13 cellular contexts compared by ENCODE assay signal in genomic region chr1:64932962-64933295, GRCh38. TPM values are rescaled to one million over a fixed set of nuclear protein-coding genes. Genes with fewer than 3 reads are reported as not detected.
A peak's percentile ranks its signal among the peaks of the same experiment; 100 is the strongest.
DNase-seq lines count a peak whose midpoint lies in the region; ATAC-seq and TF ChIP-seq lines count a peak whose summit lies in the region.
"Had no signal": no experiment of that assay in that cellular context is flagged by ENCODE, and none has a peak within 500 bp of the region (broad histone marks: within the 10 kb centered on the region; RNA-seq: fewer than 3 reads in every experiment).

No MANE protein-coding gene starts in this region.

- no peaks in the 10 kb centered on the region for H4K20me1 ChIP-seq in GM23248 (ENCODE audit: insufficient read depth)

- H3K4me3 ChIP-seq in GM23248, result peak overlapping the region; percentile 62
- H3K4me3 ChIP-seq: pancreas had no signal

- peaks cover 86% of the 10 kb centered on the region for H3K4me1 Mint-ChIP-seq in activated B cell treated with CpG ODN at 0.5 μM for 24 hours
- peaks cover 94 to 100% of the 10 kb centered on the region in 2 donors for H3K4me1 Mint-ChIP-seq in immature natural killer cell
- H3K4me1 Mint-ChIP-seq in stimulated activated memory B cell treated with anti-CD40 and anti-IgM and Interleukin-4, amounts not matched to agents 10 μg/mL and 1 μg/mL and 100 μg/mL, for 72 hours, result peaks cover 80% of the 10 kb centered on the region
- H3K4me1 Mint-ChIP-seq in Calu3 (ENCODE audit: low read depth, unreplicated experiment), result peaks cover 17% of the 10 kb centered on the region

- H3K9ac ChIP-seq in GM23248, result peak overlapping the region; percentile 87

- no peaks in the 10 kb centered on the region for H3K27me3 ChIP-seq in GM23248 (replicated peaks; ENCODE audit: insufficient read depth)
- H3K27me3 ChIP-seq: pancreas had no signal

- BruUV-seq in Calu3 (replicated peaks; lab: Mats Ljungman, UMichigan), result no TSS peak

- H3K79me2 ChIP-seq in GM23248 (ENCODE audit: insufficient read depth), result peaks cover 84% of the 10 kb centered on the region

- H3K36me3 Mint-ChIP-seq in activated B cell treated with CpG ODN at 0.5 μM for 24 hours (ENCODE audit: low read depth) (peaks cover 21% of the 10 kb centered on the region), immature natural killer cell (peaks cover 0 to 12% (median 0%) of the 10 kb centered on the region in 3 donors), Calu3 (ENCODE audit: insufficient read depth, unreplicated experiment) (no peaks in the 10 kb centered on the region)
- peaks cover 22% of the 10 kb centered on the region for H3K36me3 Mint-ChIP-seq in stimulated activated memory B cell treated with anti-CD40 and anti-IgM and Interleukin-4, amounts not matched to agents 10 μg/mL and 1 μg/mL and 100 μg/mL, for 72 hours

- no peak for ATAC-seq in activated B cell treated with CpG ODN at 0.5 μM for 24 hours (ENCODE audit: low read depth)
- ATAC-seq in stimulated activated memory B cell treated with anti-CD40 and anti-IgM and Interleukin-4, amounts not matched to agents 10 μg/mL and 1 μg/mL and 100 μg/mL, for 72 hours, result no peak
- ATAC-seq: left colon had no signal

- H3F3A ChIP-seq in GM23248 (ENCODE audit: insufficient read depth), result peaks cover 45% of the 10 kb centered on the region

- H3K27ac ChIP-seq in GM23248, result peak overlapping the region; percentile 98

- CTCF ChIA-PET in activated B cell treated with CpG ODN at 0.5 μM for 24 hours (lab: Charles Lee), result no interaction called here
- CTCF ChIA-PET in Calu3 (lab: Charles Lee), result no interaction called here

- in situ Hi-C loops in GM23248 (cut with MboI), result no loop called here

- no peak for TF ChIP-seq CTCF in activated B cell treated with CpG ODN at 0.5 μM for 24 hours (IDR thresholded peaks at IDR 0.05)
- no peak for TF ChIP-seq CTCF in Calu3 (IDR thresholded peaks at IDR 0.05; ENCODE audit: unreplicated experiment)

- peak overlapping the region; percentile 33 for H3K4me3 Mint-ChIP-seq in activated B cell treated with CpG ODN at 0.5 μM for 24 hours
- peak overlapping the region; percentile 46 to 73 (median 61) for H3K4me3 Mint-ChIP-seq in immature natural killer cell
- H3K4me3 Mint-ChIP-seq in stimulated activated memory B cell treated with anti-CD40 and anti-IgM and Interleukin-4, amounts not matched to agents 10 μg/mL and 1 μg/mL and 100 μg/mL, for 72 hours, result no peak overlapping the region
- no peak overlapping the region for H3K4me3 Mint-ChIP-seq in Calu3 (ENCODE audit: low read depth, unreplicated experiment)

- no peak overlapping the region for H2AFZ ChIP-seq in GM23248

- peaks cover 26% of the 10 kb centered on the region for H3K4me1 ChIP-seq in GM23248 (ENCODE audit: insufficient read depth)

- 1 to 6% methylated on average over 4 of the region's 4 CpGs for WGBS in GM23248 (ENCODE audit: low coverage in 1 of 2, low lambda C conversion rate in 2 of 2, missing lambda C conversion rate in 2 of 2), 2 experiments

- peak overlapping the region; percentile 79 for H3K4me2 ChIP-seq in GM23248 (ENCODE audit: unreplicated experiment)

- H3K9me3 Mint-ChIP-seq in activated B cell treated with CpG ODN at 0.5 μM for 24 hours (no peaks in the 10 kb centered on the region), immature natural killer cell (no peaks in the 10 kb centered on the region), Calu3 (ENCODE audit: low read depth, unreplicated experiment) (no peaks in the 10 kb centered on the region)
- no peaks in the 10 kb centered on the region for H3K9me3 Mint-ChIP-seq in stimulated activated memory B cell treated with anti-CD40 and anti-IgM and Interleukin-4, amounts not matched to agents 10 μg/mL and 1 μg/mL and 100 μg/mL, for 72 hours
- H3K9me3 Mint-ChIP-seq: stimulated activated naive CD8-positive, alpha-beta T cell treated with anti-CD3 and anti-CD28 coated beads, Interleukin-15, Interleukin-2, amounts not matched to agents 100 ng/mL and 50 ng/mL, for 24 hours had no signal

- H3K9me2 ChIP-seq in GM23248 (ENCODE audit: insufficient read depth), result no peaks in the 10 kb centered on the region

- H3K27me3 Mint-ChIP-seq in activated B cell treated with CpG ODN at 0.5 μM for 24 hours, result no peaks in the 10 kb centered on the region
- peaks cover 13 to 18% (median 15%) of the 10 kb centered on the region in 3 donors for H3K27me3 Mint-ChIP-seq in immature natural killer cell (ENCODE audit: low read depth in 3 of 3)
- no peaks in the 10 kb centered on the region for H3K27me3 Mint-ChIP-seq in stimulated activated memory B cell treated with anti-CD40 and anti-IgM and Interleukin-4, amounts not matched to agents 10 μg/mL and 1 μg/mL and 100 μg/mL, for 72 hours
- no peaks in the 10 kb centered on the region for H3K27me3 Mint-ChIP-seq in Calu3 (ENCODE audit: unreplicated experiment)
- H3K27me3 Mint-ChIP-seq: stimulated activated naive CD8-positive, alpha-beta T cell treated with anti-CD3 and anti-CD28 coated beads, Interleukin-15, Interleukin-2, amounts not matched to agents 100 ng/mL and 50 ng/mL, for 24 hours had no signal

- H3K27ac Mint-ChIP-seq in activated B cell treated with CpG ODN at 0.5 μM for 24 hours (peak overlapping the region; percentile 62), immature natural killer cell (peak overlapping the region; percentile 72 to 85 (median 80)), Calu3 (ENCODE audit: unreplicated experiment) (no peak overlapping the region)
- peak overlapping the region; percentile 63 for H3K27ac Mint-ChIP-seq in stimulated activated memory B cell treated with anti-CD40 and anti-IgM and Interleukin-4, amounts not matched to agents 10 μg/mL and 1 μg/mL and 100 μg/mL, for 72 hours

- no peaks in the 10 kb centered on the region for H3K36me3 ChIP-seq in GM23248 (ENCODE audit: low read depth)
- H3K36me3 ChIP-seq: pancreas had no signal

- H3K9me3 ChIP-seq in GM23248 (ENCODE audit: low read depth), result no peaks in the 10 kb centered on the region
- H3K9me3 ChIP-seq: pancreas had no signal

- intact Hi-C loops in activated B cell treated with CpG ODN at 0.5 μM for 24 hours (cut with micrococcal nuclease), result loop anchor here (1.0 to 5.0 kb wide), 5 partner anchors 9 to 36 kb away; no protein-coding TSS in a partner anchor
- intact Hi-C loops in Calu3 (cut with micrococcal nuclease; ENCODE audit: unreplicated experiment), result no loop called here
- intact Hi-C loops in head of caudate nucleus (cut with DNase I), result no loop called here

- DNase-seq in GM23248 (no peak), activated B cell treated with CpG ODN at 0.5 μM for 24 hours (no peak), immature natural killer cell (no peak), Calu3 (no peak), head of caudate nucleus (no peak), NCI-H2081 (lab: John Stamatoyannopoulos, UW) (no peak)
- DNase-seq: activated CD4-positive, CD25-positive, alpha-beta regulatory T cell; DMS79; left colon; pancreas; stimulated activated CD4-positive, alpha-beta T cell treated with anti-CD3 and anti-CD28 coated beads, Interleukin-2, amount 100 ng/mL, for 48 hours had no signal

- POLR2A ChIA-PET in activated B cell treated with CpG ODN at 0.5 μM for 24 hours (lab: Charles Lee), result interaction anchor here (1.1 kb wide), 1 partner anchor 69 kb away, joined by 3 read pairs; no protein-coding TSS in a partner anchor

RNA-seq across cellular contexts. Expression of gene JAK1, which starts 33.4 kb away (rescaled TPM):
- 115 and 124 TPM in 2 replicates for total RNA-seq in GM23248 (2014; rRNA removed; shearing (Covaris generic))
- polyA plus RNA-seq in GM23248 (2016; fragmentation: Nextera tagmentation; extraction: Ambion mirVana), result 90.6 and 90.8 TPM in 2 replicates
- 195 and 215 TPM in 2 replicates for total RNA-seq in activated B cell treated with CpG ODN at 0.5 μM for 24 hours
- polyA plus RNA-seq in immature natural killer cell, result 100 to 1,000 TPM; 265 to 734 (median 416) TPM
- 107 and 130 TPM in 2 replicates for total RNA-seq in Calu3 (2022)

Comparison
In these comparisons a context has a peak if more than half of its experiments do, and no peak if none do; other contexts are left out.
1. H3K4me3 Mint-ChIP-seq: peak in activated B cell treated with CpG ODN at 0.5 μM for 24 hours (single experiment) and immature natural killer cell (5 of 5); none in stimulated activated memory B cell treated with anti-CD40 and anti-IgM and Interleukin-4, amounts not matched to agents 10 μg/mL and 1 μg/mL and 100 μg/mL, for 72 hours (single experiment) and Calu3 (single experiment).